Comparison of ENCODE assay signal across 9 cellular contexts in the genomic region with DNA sequence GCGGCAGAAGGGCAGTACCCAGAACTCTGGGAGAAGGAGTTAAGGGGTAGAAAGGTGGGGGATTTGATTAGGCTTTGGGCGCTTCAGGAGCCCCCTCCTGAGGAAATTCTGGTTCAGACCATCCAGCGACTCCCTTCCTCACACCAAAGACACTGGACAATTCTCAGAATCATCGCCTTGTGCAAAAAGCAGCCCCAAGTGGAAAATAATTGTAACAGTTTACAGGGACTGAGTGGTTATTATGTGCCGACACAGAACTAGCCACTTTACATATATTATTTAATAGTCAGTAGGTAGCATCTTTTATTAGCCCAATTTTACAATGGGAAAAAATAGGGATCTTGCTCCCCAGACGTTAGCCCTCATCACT. TPM values are rescaled to one million over a fixed set of nuclear protein-coding genes. Genes with fewer than 3 reads are reported as not detected.
A peak's percentile ranks its signal among the peaks of the same experiment; 100 is the strongest.
DNase-seq lines count a peak whose midpoint lies in the region; ATAC-seq and TF ChIP-seq lines count a peak whose summit lies in the region.
"Had no signal": no experiment of that assay in that cellular context is flagged by ENCODE, and none has a peak within 500 bp of the region (broad histone marks: within the 10 kb centered on the region; RNA-seq: fewer than 3 reads in every experiment).

No MANE protein-coding gene starts in this region.

- no peaks in the 10 kb centered on the region for H3K9me3 Mint-ChIP-seq in activated naive CD8-positive, alpha-beta T cell treated with anti-CD3 and anti-CD28 coated beads for 36 hours

- H3K36me3 ChIP-seq in HUES48 (ENCODE audit: control insufficient read depth, insufficient read depth, low read length) (peaks cover 29% of the 10 kb centered on the region), iPS-20b (ENCODE audit: insufficient read depth, low read depth, low read length) (peaks cover 35% of the 10 kb centered on the region), stomach (peaks cover 27 to 31% (median 29%) of the 10 kb centered on the region in 4 donors)

- no peak overlapping the region for H3K27ac Mint-ChIP-seq in activated naive CD8-positive, alpha-beta T cell treated with anti-CD3 and anti-CD28 coated beads for 36 hours

- DNase-seq in activated naive CD8-positive, alpha-beta T cell treated with anti-CD3 and anti-CD28 coated beads for 36 hours: no peak
- no peak for DNase-seq in stomach
- no peak for DNase-seq in amniotic stem cell (lab: John Stamatoyannopoulos, UW)
- DNase-seq in activated CD4-positive, alpha-beta T cell treated with anti-CD3 and anti-CD28 coated beads, Interleukin-2, amount 50 U/mL, for 48 hours: no peak

- H3K27ac ChIP-seq in HUES48 (ENCODE audit: low read depth, low read length) (peak overlapping the region; percentile 86), iPS-20b (ENCODE audit: low read length) (peak overlapping the region; percentile 65), stomach (peak overlapping the region; percentile 90 to 97 (median 94))
- H3K27ac ChIP-seq: HL-60 had no signal

- WGBS in stomach, 5 donors: 22 to 33% (median 23%) methylated on average over 6 of the region's 6 CpGs

- H3K27me3 ChIP-seq in HUES48 (ENCODE audit: control insufficient read depth, insufficient read depth, low read length) (peaks cover 2% of the 10 kb centered on the region; the same call in 1 of the 2 replicates), iPS-20b (ENCODE audit: insufficient read depth, low read length) (peaks cover 8% of the 10 kb centered on the region), stomach (no peaks in the 10 kb centered on the region)

- peak overlapping the region; percentile 73 for H3K9ac ChIP-seq in HUES48 (ENCODE audit: low read depth, low read length)
- peak overlapping the region; percentile 81; the same call in 1 of the 2 replicates for H3K9ac ChIP-seq in iPS-20b (ENCODE audit: low read depth, low read length)

- H3K27me3 Mint-ChIP-seq in activated naive CD8-positive, alpha-beta T cell treated with anti-CD3 and anti-CD28 coated beads for 36 hours: no peaks in the 10 kb centered on the region

- no peak for TF ChIP-seq EP300 in stomach (IDR thresholded peaks at IDR 0.05)

- peak overlapping the region; percentile 67 for H3K4me3 ChIP-seq in HUES48 (ENCODE audit: low read depth, low read length)
- peak overlapping the region; percentile 77 for H3K4me3 ChIP-seq in iPS-20b (ENCODE audit: low read length)
- H3K4me3 ChIP-seq in stomach: peak overlapping the region; percentile 76 to 88 (median 80)

- no peak for TF ChIP-seq POLR2A in stomach (IDR thresholded peaks at IDR 0.05)

- no peak for TF ChIP-seq CTCF in stomach (IDR thresholded peaks at IDR 0.05)

- intact Hi-C loops in stomach (cut with DNase I; ENCODE audit: low total_unique reads): no loop called here

- H3K9me3 ChIP-seq in HUES48 (ENCODE audit: control insufficient read depth, insufficient read depth, low read length): no peaks in the 10 kb centered on the region
- H3K9me3 ChIP-seq in iPS-20b (ENCODE audit: insufficient read depth, low read depth, low read length): no peaks in the 10 kb centered on the region
- no peaks in the 10 kb centered on the region for H3K9me3 ChIP-seq in stomach

- H3K4me3 Mint-ChIP-seq in activated naive CD8-positive, alpha-beta T cell treated with anti-CD3 and anti-CD28 coated beads for 36 hours: peak overlapping the region; percentile 70

- peaks cover 4% of the 10 kb centered on the region for H3K36me3 Mint-ChIP-seq in activated naive CD8-positive, alpha-beta T cell treated with anti-CD3 and anti-CD28 coated beads for 36 hours

- ATAC-seq in GM21786 (IDR thresholded peaks at IDR 0.05; ENCODE audit: unreplicated experiment) (no peak), HG03342 (IDR thresholded peaks at IDR 0.05; ENCODE audit: unreplicated experiment) (no peak)

- H3K4me1 ChIP-seq in HUES48 (ENCODE audit: control insufficient read depth, insufficient read depth, low read length) (peaks cover 21% of the 10 kb centered on the region), iPS-20b (ENCODE audit: insufficient read depth, low read length) (peaks cover 19% of the 10 kb centered on the region), stomach (peaks cover 22 to 71% (median 63%) of the 10 kb centered on the region in 4 donors)

- H3K4me1 Mint-ChIP-seq in activated naive CD8-positive, alpha-beta T cell treated with anti-CD3 and anti-CD28 coated beads for 36 hours: peaks cover 20% of the 10 kb centered on the region

RNA-seq across cellular contexts. Expression of gene TRIM3, which starts 0.7 kb away (rescaled TPM):
- 1 to 10 TPM; 3.4 to 3.6 TPM for total RNA-seq in activated naive CD8-positive, alpha-beta T cell treated with anti-CD3 and anti-CD28 coated beads for 36 hours
- 100 to 1,000 TPM in 1 of 5 donors, 10 to 100 TPM in 4; 10.9 to 474 (median 34.2) TPM for total RNA-seq in stomach
- 10 to 100 TPM; 12.8 to 50.1 (median 16.7) TPM for polyA plus RNA-seq in stomach

RNA-seq across cellular contexts. Expression of gene ARFIP2, which starts 6.7 kb away (rescaled TPM):
- total RNA-seq in activated naive CD8-positive, alpha-beta T cell treated with anti-CD3 and anti-CD28 coated beads for 36 hours: 10 to 100 TPM; 44.2 to 47.1 TPM
- 10 to 100 TPM; 44.0 to 91.1 (median 76.4) TPM for total RNA-seq in stomach
- polyA plus RNA-seq in stomach: 10 to 100 TPM; 44.8 to 69.7 (median 52.0) TPM

RNA-seq across cellular contexts. Expression of gene TIMM10B, which starts 6.9 kb away (rescaled TPM):
- total RNA-seq in activated naive CD8-positive, alpha-beta T cell treated with anti-CD3 and anti-CD28 coated beads for 36 hours: 10 to 100 TPM; 40.3 to 44.3 TPM
- 100 to 1,000 TPM in 1 of 5 donors, 10 to 100 TPM in 3, 1 to 10 TPM in 1; 9.3 to 103 (median 25.9) TPM for total RNA-seq in stomach
- 10 to 100 TPM; 14.9 to 25.8 (median 25.3) TPM for polyA plus RNA-seq in stomach

RNA-seq across cellular contexts. Expression of gene DNHD1, which starts 22.7 kb away (rescaled TPM):
- total RNA-seq in activated naive CD8-positive, alpha-beta T cell treated with anti-CD3 and anti-CD28 coated beads for 36 hours: 10 to 100 TPM; 11.6 to 11.7 TPM
- 10 to 100 TPM; 10.6 to 45.1 (median 24.0) TPM for total RNA-seq in stomach
- 1 to 10 TPM; 1.8 to 4.8 (median 2.6) TPM for polyA plus RNA-seq in stomach

RNA-seq across cellular contexts. Expression of gene HPX, which starts 33.6 kb away (rescaled TPM):
- not detected for total RNA-seq in activated naive CD8-positive, alpha-beta T cell treated with anti-CD3 and anti-CD28 coated beads for 36 hours
- total RNA-seq in stomach: 10 to 100 TPM in 1 of 5 donors, not detected in 4; 27.2 TPM
- 1 to 10 TPM in 2 of 3 donors, under 1 TPM in 1; 0.31 to 2.0 (median 1.5) TPM for polyA plus RNA-seq in stomach
